8 cellular contexts compared by ENCODE assay signal in the genomic region with DNA sequence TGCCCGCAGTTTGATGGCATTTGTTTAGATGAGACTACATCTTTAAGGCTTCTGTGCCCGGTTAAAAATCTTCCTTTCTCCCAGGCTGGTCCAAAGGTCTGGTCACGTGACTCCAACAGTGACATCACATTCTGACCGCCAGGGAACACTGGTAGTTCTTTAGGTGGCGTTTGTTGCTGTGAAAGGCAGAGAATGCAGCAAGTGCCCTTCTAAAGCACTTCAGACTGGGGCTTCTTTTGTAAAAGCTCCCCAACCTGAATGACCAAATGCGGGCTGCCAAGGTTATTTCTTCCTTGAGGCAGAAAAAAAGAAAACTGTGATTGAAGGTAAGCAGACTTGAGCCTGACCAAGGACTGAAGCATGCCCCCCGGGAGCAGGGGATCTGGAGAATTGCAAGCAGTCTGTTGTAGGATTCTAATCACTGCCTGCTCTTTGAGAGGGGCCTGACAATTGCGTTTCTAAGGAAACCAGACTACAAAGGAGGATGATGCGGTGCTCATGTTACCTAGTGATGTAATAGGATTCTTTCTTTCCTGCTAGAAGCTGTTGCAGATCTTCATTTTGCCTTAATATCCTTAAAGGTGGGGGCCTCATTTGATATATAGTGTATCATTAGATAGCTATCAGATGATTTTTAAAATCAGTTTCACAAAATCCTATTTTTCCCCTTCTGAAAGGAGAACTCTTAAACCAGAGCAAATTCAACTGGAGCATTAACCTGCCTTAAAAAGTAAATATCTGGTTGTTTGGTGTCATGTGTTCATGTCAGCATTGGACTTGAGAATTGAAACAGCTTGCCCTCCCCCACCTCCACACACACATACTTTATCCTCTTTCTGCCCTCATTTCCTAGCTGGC.
DNase-seq lines count a peak whose midpoint lies in the region; ATAC-seq and TF ChIP-seq lines count a peak whose summit lies in the region.

No MANE protein-coding gene starts in this region.

- no peak for TF ChIP-seq POLR2A in body of pancreas (IDR thresholded peaks at IDR 0.05)

- WGBS in body of pancreas, 2 donors, result 19 to 50% methylated on average over 8 to 9 of the region's 9 CpGs

- H3K36me3 ChIP-seq in body of pancreas (replicated peaks in 1 of 2; ENCODE audit: insufficient read depth in 1 of 2, low read depth in 2 of 2), result no peaks in the 10 kb centered on the region
- no peaks in the 10 kb centered on the region for H3K36me3 ChIP-seq in Karpas-422 (ENCODE audit: insufficient read depth, low read length)

- TF ChIP-seq CTCF in body of pancreas (IDR thresholded peaks at IDR 0.05) (peak in 2 of 7 experiments; percentile 8 to 15), GM20000 (IDR thresholded peaks at IDR 0.05; ENCODE audit: extremely low read depth, missing control alignments) (no peak)

- no peak overlapping the region for H2AFZ ChIP-seq in Karpas-422 (ENCODE audit: low read length)

- H3K27me3 ChIP-seq in body of pancreas (no peaks in the 10 kb centered on the region), Karpas-422 (ENCODE audit: low read length) (no peaks in the 10 kb centered on the region)

- no peak overlapping the region for H3K9ac ChIP-seq in Karpas-422 (ENCODE audit: low read length)

- H3K9me3 ChIP-seq in body of pancreas (no peaks in the 10 kb centered on the region), Karpas-422 (ENCODE audit: low read length) (no peaks in the 10 kb centered on the region)

- H3K4me1 ChIP-seq in body of pancreas, result no peaks in the 10 kb centered on the region
- no peaks in the 10 kb centered on the region for H3K4me1 ChIP-seq in Karpas-422 (ENCODE audit: low read length)

- no peak overlapping the region for H3K4me2 ChIP-seq in Karpas-422 (ENCODE audit: low read depth, low read length, poor library complexity, severe bottlenecking)

- H3K79me2 ChIP-seq in Karpas-422 (ENCODE audit: low read length), result no peaks in the 10 kb centered on the region

- peak; percentile 47 for DNase-seq in A172 (ENCODE audit: low spot score)
- DNase-seq in NCI-H1417 (lab: John Stamatoyannopoulos, UW), result peak; percentile 59 to 94 (median 85)
- peak; percentile 15 to 47 (median 38) for DNase-seq in body of pancreas
- DNase-seq in kidney glomerular epithelial cell (lab: John Stamatoyannopoulos, UW), result peak; percentile 49
- DNase-seq in GM20000 (ENCODE audit: low spot score), result no peak
- DNase-seq in Karpas-422, result no peak

- H3K9me2 ChIP-seq in Karpas-422 (replicated peaks; ENCODE audit: insufficient read depth, low read length), result no peaks in the 10 kb centered on the region

- H4K20me1 ChIP-seq in Karpas-422 (ENCODE audit: insufficient read depth, low read depth, low read length), result no peaks in the 10 kb centered on the region

- intact Hi-C loops in body of pancreas (cut with DNase I), result no loop called here

- H3K27ac ChIP-seq in body of pancreas (peak overlapping the region in 1 of 4 donors; percentile 47), Karpas-422 (ENCODE audit: low read length) (no peak overlapping the region)

- ATAC-seq in body of pancreas, result peak; percentile 38
- ATAC-seq in HG02798 (IDR thresholded peaks at IDR 0.05; ENCODE audit: poor library complexity, unreplicated experiment), result no peak
- no peak for ATAC-seq in HG02759 (IDR thresholded peaks at IDR 0.05; ENCODE audit: unreplicated experiment)

- no peak overlapping the region for H3K4me3 ChIP-seq in body of pancreas
- no peak overlapping the region for H3K4me3 ChIP-seq in Karpas-422 (ENCODE audit: low read length)

Comparison
In these comparisons a context has a peak if more than half of its experiments do, and no peak if none do; other contexts are left out.
1. DNase-seq: peak in A172 (single experiment), NCI-H1417 (3 of 3), body of pancreas (4 of 4) and kidney glomerular epithelial cell (single experiment); none in GM20000 (single experiment) and Karpas-422 (single experiment).